Comparison of ENCODE assay signal across 1 cellular context in genomic region chr22:33515733-33516297, GRCh38.
TF ChIP-seq lines count a peak whose summit lies in the region.

No MANE protein-coding gene starts in this region.

TF ChIP-seq in HepG2, 621 proteins besides CTCF, POLR2A, EP300 and RAD21:
- TF ChIP-seq ZBTB4 (CRISPR knock-in tag; IDR thresholded peaks at IDR 0.05; ENCODE audit: borderline replicate concordance) (peak; percentile 81; the same call in 1 of the 2 replicates), NR2F6 (IDR thresholded peaks at IDR 0.05) (no peak), NR2F6 (CRISPR knock-in tag; IDR thresholded peaks at IDR 0.05) (peak; percentile 30; the same call in 1 of the 2 replicates), ZNF501 (CRISPR knock-in tag; IDR thresholded peaks at IDR 0.05) (0 out of 2 replicates have a peak, but pooled peaks have one; percentile 35), FOXP1 (IDR thresholded peaks at IDR 0.05) (no peak), FOXP1 (CRISPR knock-in tag; IDR thresholded peaks at IDR 0.05) (peak; percentile 9; the same call in 1 of the 2 replicates), THAP11 (CRISPR knock-in tag; IDR thresholded peaks at IDR 0.05) (no peak), LCORL (IDR thresholded peaks at IDR 0.05) (peak; percentile 93), LCORL (CRISPR knock-in tag; IDR thresholded peaks at IDR 0.05) (no peak), ZKSCAN8 (CRISPR knock-in tag; IDR thresholded peaks at IDR 0.05; ENCODE audit: borderline replicate concordance) (no peak), DMAP1 (CRISPR knock-in tag; IDR thresholded peaks at IDR 0.05) (no peak), TRAFD1 (CRISPR knock-in tag; IDR thresholded peaks at IDR 0.05; ENCODE audit: borderline replicate concordance) (no peak), MAX (IDR thresholded peaks at IDR 0.05) (0 out of 2 replicates have a peak, but pooled peaks have one; percentile 23), MTA1 (CRISPR knock-in tag; IDR thresholded peaks at IDR 0.05; ENCODE audit: borderline replicate concordance) (0 out of 2 replicates have a peak, but pooled peaks have one; percentile 37), ZSCAN22 (CRISPR knock-in tag; IDR thresholded peaks at IDR 0.05) (peak; percentile 94), SALL1 (CRISPR knock-in tag; IDR thresholded peaks at IDR 0.05) (peak; percentile 62; the same call in 1 of the 2 replicates), RNF219 (CRISPR knock-in tag; IDR thresholded peaks at IDR 0.05) (no peak), ZNF292 (CRISPR knock-in tag; IDR thresholded peaks at IDR 0.05; ENCODE audit: borderline replicate concordance, low read depth) (peak; percentile 42; the same call in 1 of the 2 replicates), TMF1 (CRISPR knock-in tag; IDR thresholded peaks at IDR 0.05; ENCODE audit: low read depth) (no peak), SRF (IDR thresholded peaks at IDR 0.05; ENCODE audit: low read depth, low read length) (no peak), ZNF296 (CRISPR knock-in tag; conservative IDR thresholded peaks at IDR 0.05) (no peak), NR2C2 (CRISPR knock-in tag; IDR thresholded peaks at IDR 0.05; ENCODE audit: borderline replicate concordance) (0 out of 2 replicates have a peak, but pooled peaks have one; percentile 21), ZNF687 (CRISPR knock-in tag; IDR thresholded peaks at IDR 0.05) (peak; percentile 74)
- TF ChIP-seq, protein P1, sequence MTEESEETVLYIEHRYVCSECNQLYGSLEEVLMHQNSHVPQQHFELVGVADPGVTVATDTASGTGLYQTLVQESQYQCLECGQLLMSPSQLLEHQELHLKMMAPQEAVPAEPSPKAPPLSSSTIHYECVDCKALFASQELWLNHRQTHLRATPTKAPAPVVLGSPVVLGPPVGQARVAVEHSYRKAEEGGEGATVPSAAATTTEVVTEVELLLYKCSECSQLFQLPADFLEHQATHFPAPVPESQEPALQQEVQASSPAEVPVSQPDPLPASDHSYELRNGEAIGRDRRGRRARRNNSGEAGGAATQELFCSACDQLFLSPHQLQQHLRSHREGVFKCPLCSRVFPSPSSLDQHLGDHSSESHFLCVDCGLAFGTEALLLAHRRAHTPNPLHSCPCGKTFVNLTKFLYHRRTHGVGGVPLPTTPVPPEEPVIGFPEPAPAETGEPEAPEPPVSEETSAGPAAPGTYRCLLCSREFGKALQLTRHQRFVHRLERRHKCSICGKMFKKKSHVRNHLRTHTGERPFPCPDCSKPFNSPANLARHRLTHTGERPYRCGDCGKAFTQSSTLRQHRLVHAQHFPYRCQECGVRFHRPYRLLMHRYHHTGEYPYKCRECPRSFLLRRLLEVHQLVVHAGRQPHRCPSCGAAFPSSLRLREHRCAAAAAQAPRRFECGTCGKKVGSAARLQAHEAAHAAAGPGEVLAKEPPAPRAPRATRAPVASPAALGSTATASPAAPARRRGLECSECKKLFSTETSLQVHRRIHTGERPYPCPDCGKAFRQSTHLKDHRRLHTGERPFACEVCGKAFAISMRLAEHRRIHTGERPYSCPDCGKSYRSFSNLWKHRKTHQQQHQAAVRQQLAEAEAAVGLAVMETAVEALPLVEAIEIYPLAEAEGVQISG (CRISPR knock-in tag; IDR thresholded peaks at IDR 0.05) = no peak
- TF ChIP-seq, protein P2, sequence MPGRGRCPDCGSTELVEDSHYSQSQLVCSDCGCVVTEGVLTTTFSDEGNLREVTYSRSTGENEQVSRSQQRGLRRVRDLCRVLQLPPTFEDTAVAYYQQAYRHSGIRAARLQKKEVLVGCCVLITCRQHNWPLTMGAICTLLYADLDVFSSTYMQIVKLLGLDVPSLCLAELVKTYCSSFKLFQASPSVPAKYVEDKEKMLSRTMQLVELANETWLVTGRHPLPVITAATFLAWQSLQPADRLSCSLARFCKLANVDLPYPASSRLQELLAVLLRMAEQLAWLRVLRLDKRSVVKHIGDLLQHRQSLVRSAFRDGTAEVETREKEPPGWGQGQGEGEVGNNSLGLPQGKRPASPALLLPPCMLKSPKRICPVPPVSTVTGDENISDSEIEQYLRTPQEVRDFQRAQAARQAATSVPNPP (CRISPR knock-in tag; IDR thresholded peaks at IDR 0.05) = no peak
- TF ChIP-seq, protein P3, sequence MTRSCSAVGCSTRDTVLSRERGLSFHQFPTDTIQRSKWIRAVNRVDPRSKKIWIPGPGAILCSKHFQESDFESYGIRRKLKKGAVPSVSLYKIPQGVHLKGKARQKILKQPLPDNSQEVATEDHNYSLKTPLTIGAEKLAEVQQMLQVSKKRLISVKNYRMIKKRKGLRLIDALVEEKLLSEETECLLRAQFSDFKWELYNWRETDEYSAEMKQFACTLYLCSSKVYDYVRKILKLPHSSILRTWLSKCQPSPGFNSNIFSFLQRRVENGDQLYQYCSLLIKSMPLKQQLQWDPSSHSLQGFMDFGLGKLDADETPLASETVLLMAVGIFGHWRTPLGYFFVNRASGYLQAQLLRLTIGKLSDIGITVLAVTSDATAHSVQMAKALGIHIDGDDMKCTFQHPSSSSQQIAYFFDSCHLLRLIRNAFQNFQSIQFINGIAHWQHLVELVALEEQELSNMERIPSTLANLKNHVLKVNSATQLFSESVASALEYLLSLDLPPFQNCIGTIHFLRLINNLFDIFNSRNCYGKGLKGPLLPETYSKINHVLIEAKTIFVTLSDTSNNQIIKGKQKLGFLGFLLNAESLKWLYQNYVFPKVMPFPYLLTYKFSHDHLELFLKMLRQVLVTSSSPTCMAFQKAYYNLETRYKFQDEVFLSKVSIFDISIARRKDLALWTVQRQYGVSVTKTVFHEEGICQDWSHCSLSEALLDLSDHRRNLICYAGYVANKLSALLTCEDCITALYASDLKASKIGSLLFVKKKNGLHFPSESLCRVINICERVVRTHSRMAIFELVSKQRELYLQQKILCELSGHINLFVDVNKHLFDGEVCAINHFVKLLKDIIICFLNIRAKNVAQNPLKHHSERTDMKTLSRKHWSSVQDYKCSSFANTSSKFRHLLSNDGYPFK (CRISPR knock-in tag; IDR thresholded peaks at IDR 0.05; ENCODE audit: borderline replicate concordance) = 0 out of 2 replicates have a peak, but pooled peaks have one; percentile 35
